ENCODE assay signal across 25 cellular contexts in the genomic region with DNA sequence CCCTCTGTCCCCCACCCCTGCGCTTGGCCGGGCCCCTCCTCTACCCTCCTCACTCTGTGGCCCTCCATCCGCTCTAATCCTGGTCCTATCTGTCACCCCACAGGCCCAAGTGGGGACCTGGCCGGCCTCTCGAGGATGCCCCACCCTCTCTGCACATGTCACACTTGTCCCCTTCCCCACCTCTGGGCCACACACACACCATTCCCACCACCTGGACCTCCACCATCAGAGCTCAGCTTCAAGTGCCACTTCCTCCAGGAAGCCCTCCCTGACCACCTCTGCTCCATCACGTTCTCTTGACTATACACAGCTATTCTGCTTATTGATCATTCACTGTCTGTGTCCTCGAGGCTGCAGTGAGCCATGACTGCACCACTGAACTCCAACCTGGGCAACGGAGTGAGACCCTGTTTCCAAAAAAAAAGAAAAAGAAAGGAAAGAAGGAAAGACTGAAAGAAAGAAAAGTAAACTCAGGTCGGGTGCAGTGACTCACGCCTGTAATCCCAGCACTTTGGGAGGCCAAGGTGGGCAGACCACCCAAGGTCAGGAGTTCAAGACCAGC. TPM values are rescaled to one million over a fixed set of nuclear protein-coding genes. Genes with fewer than 3 reads are reported as not detected.
A peak's percentile ranks its signal among the peaks of the same experiment; 100 is the strongest.
DNase-seq lines count a peak whose midpoint lies in the region; ATAC-seq and TF ChIP-seq lines count a peak whose summit lies in the region.
"Had no signal": no experiment of that assay in that cellular context is flagged by ENCODE, and none has a peak within 500 bp of the region (broad histone marks: within the 10 kb centered on the region; RNA-seq: fewer than 3 reads in every experiment).

No MANE protein-coding gene starts in this region.

- H3K9me2 ChIP-seq in neural cell (ENCODE audit: insufficient read depth, low read length), result no peaks in the 10 kb centered on the region

- intact Hi-C loops in activated CD8-positive, alpha-beta T cell treated with anti-CD3 and anti-CD28 coated beads for 36 hours (cut with micrococcal nuclease), result no loop called here
- intact Hi-C loops in tibial artery (cut with DNase I; ENCODE audit: low total_unique reads), result no loop called here

- POLR2A ChIA-PET in activated CD8-positive, alpha-beta T cell treated with anti-CD3 and anti-CD28 coated beads, Interleukin-2, amount 10 ng/mL, durations not matched to agents 7 days and 5 days (lab: Charles Lee), result no interaction called here
- POLR2A ChIA-PET in activated CD8-positive, alpha-beta T cell treated with anti-CD3 and anti-CD28 coated beads for 36 hours (lab: Charles Lee), result no interaction called here

- no peak overlapping the region for H2AFZ ChIP-seq in neural cell (ENCODE audit: low read depth, low read length)

- H3K36me3 ChIP-seq in neural cell (ENCODE audit: insufficient read depth, low read length) (peaks cover 6% of the 10 kb centered on the region), tibial artery (peaks cover 21 to 30% (median 25%) of the 10 kb centered on the region in 3 donors)
- H3K36me3 ChIP-seq: uterus had no signal

- H3K4me1 ChIP-seq in tibial artery, result peaks cover 14 to 89% (median 70%) of the 10 kb centered on the region in 4 donors

- ATAC-seq in activated CD8-positive, alpha-beta T cell treated with anti-CD3 and anti-CD28 coated beads, Interleukin-2, amount 10 ng/mL, durations not matched to agents 7 days and 5 days, result no peak
- ATAC-seq in activated CD8-positive, alpha-beta T cell treated with anti-CD3 and anti-CD28 coated beads for 36 hours, result no peak
- no peak for ATAC-seq in HG03095 (IDR thresholded peaks at IDR 0.05; ENCODE audit: unreplicated experiment)
- ATAC-seq: left lobe of liver had no signal

- no peak for DNase-seq in activated CD8-positive, alpha-beta T cell treated with anti-CD3 and anti-CD28 coated beads, Interleukin-2, amount 10 ng/mL, durations not matched to agents 7 days and 5 days
- no peak for DNase-seq in activated CD8-positive, alpha-beta T cell treated with anti-CD3 and anti-CD28 coated beads for 36 hours
- DNase-seq in tibial artery (no peak), mucosa of gallbladder (ENCODE audit: low spot score) (no peak), NCI-H345 (lab: John Stamatoyannopoulos, UW) (no peak)
- DNase-seq: activated CD4-positive, alpha-beta T cell treated with anti-CD3 and anti-CD28 coated beads, Interleukin-2, amount 50 U/mL, for 4 hours; activated CD8-positive, alpha-beta memory T cell treated with anti-CD3 and anti-CD28 coated beads, Interleukin-2, amount 50 U/mL, for 48 hours; activated naive CD4-positive, alpha-beta T cell treated with anti-CD3 and anti-CD28 coated beads, Interleukin-2, amount 50 U/mL, for 16 hours; AML-193; DMS 273 treated with DMSO at 0.1 percent for 48 hours; effector CD4-positive, alpha-beta T cell; HFFc6; mesendoderm; NCI-H146; NCI-H2107; NCI-H82; occipital lobe; stimulated activated naive CD4-positive, alpha-beta T cell; uterus had no signal

- H3K79me2 ChIP-seq in neural cell (replicated peaks; ENCODE audit: insufficient read depth, low read length), result peaks cover 86% of the 10 kb centered on the region

- no peak overlapping the region for H3K4me2 ChIP-seq in neural cell (ENCODE audit: low read length)

- no peaks in the 10 kb centered on the region for H4K20me1 ChIP-seq in neural cell (ENCODE audit: insufficient read depth)

- peak overlapping the region; percentile 95 for H3K27ac ChIP-seq in neural cell (ENCODE audit: low read length)
- peak overlapping the region; percentile 27 to 47 for H3K27ac ChIP-seq in tibial artery

- peak overlapping the region; percentile 2 for H3K9ac ChIP-seq in neural cell (ENCODE audit: low read length)

- H3K4me3 ChIP-seq in neural cell (ENCODE audit: low read length), result no peak overlapping the region
- H3K4me3 ChIP-seq in tibial artery, result no peak overlapping the region
- H3K4me3 ChIP-seq: skin epidermis had no signal

- H3K27ac Mint-ChIP-seq in activated CD8-positive, alpha-beta T cell treated with anti-CD3 and anti-CD28 coated beads, Interleukin-2, amount 10 ng/mL, durations not matched to agents 7 days and 5 days, result peak overlapping the region; percentile 3
- H3K27ac Mint-ChIP-seq in activated CD8-positive, alpha-beta T cell treated with anti-CD3 and anti-CD28 coated beads for 36 hours, result no peak overlapping the region
- H3K27ac Mint-ChIP-seq in brain, result peak overlapping the region in 4 of 5 experiments; percentile 40 to 97 (median 69)
- H3K27ac Mint-ChIP-seq: HFFc6, WTC11 had no signal

- H3K4me1 Mint-ChIP-seq in activated CD8-positive, alpha-beta T cell treated with anti-CD3 and anti-CD28 coated beads, Interleukin-2, amount 10 ng/mL, durations not matched to agents 7 days and 5 days (ENCODE audit: low read depth), result peaks cover 16% of the 10 kb centered on the region
- H3K4me1 Mint-ChIP-seq in activated CD8-positive, alpha-beta T cell treated with anti-CD3 and anti-CD28 coated beads for 36 hours (ENCODE audit: low read depth), result peaks cover 25% of the 10 kb centered on the region
- H3K4me1 Mint-ChIP-seq in brain, result peaks cover 51% of the 10 kb centered on the region

- no peaks in the 10 kb centered on the region for H3K27me3 Mint-ChIP-seq in activated CD8-positive, alpha-beta T cell treated with anti-CD3 and anti-CD28 coated beads, Interleukin-2, amount 10 ng/mL, durations not matched to agents 7 days and 5 days (ENCODE audit: low read depth)
- H3K27me3 Mint-ChIP-seq in activated CD8-positive, alpha-beta T cell treated with anti-CD3 and anti-CD28 coated beads for 36 hours, result no peaks in the 10 kb centered on the region
- no peaks in the 10 kb centered on the region for H3K27me3 Mint-ChIP-seq in brain

- TF ChIP-seq RAD21 in neural cell (conservative IDR thresholded peaks at IDR 0.05), result no peak

- H3K4me3 Mint-ChIP-seq in activated CD8-positive, alpha-beta T cell treated with anti-CD3 and anti-CD28 coated beads, Interleukin-2, amount 10 ng/mL, durations not matched to agents 7 days and 5 days, result no peak overlapping the region
- H3K4me3 Mint-ChIP-seq in activated CD8-positive, alpha-beta T cell treated with anti-CD3 and anti-CD28 coated beads for 36 hours, result no peak overlapping the region
- H3K4me3 Mint-ChIP-seq in brain, result peak overlapping the region in 3 of 5 experiments; percentile 24 to 69 (median 68)
- H3K4me3 Mint-ChIP-seq: HFFc6, WTC11 had no signal

- no peaks in the 10 kb centered on the region for H3F3A ChIP-seq in neural cell (ENCODE audit: insufficient read depth, low read length, poor library complexity, severe bottlenecking)

- H3K27me3 ChIP-seq in neural cell (ENCODE audit: insufficient read depth, low read depth, low read length), result no peaks in the 10 kb centered on the region
- no peaks in the 10 kb centered on the region for H3K27me3 ChIP-seq in tibial artery
- H3K27me3 ChIP-seq: uterus had no signal

- no peak for TF ChIP-seq EP300 in neural cell (conservative IDR thresholded peaks at IDR 0.05; ENCODE audit: poor library complexity, severe bottlenecking)

- H3K9me3 ChIP-seq in neural cell (ENCODE audit: low read length), result no peaks in the 10 kb centered on the region
- H3K9me3 ChIP-seq in tibial artery, result no peaks in the 10 kb centered on the region
- H3K9me3 ChIP-seq: uterus had no signal

- H3K9me3 Mint-ChIP-seq in activated CD8-positive, alpha-beta T cell treated with anti-CD3 and anti-CD28 coated beads, Interleukin-2, amount 10 ng/mL, durations not matched to agents 7 days and 5 days (ENCODE audit: insufficient read depth), result no peaks in the 10 kb centered on the region
- no peaks in the 10 kb centered on the region for H3K9me3 Mint-ChIP-seq in activated CD8-positive, alpha-beta T cell treated with anti-CD3 and anti-CD28 coated beads for 36 hours
- H3K9me3 Mint-ChIP-seq in brain, result no peaks in the 10 kb centered on the region
- H3K9me3 Mint-ChIP-seq: HFFc6, WTC11 had no signal

- CTCF ChIA-PET in activated CD8-positive, alpha-beta T cell treated with anti-CD3 and anti-CD28 coated beads, Interleukin-2, amount 10 ng/mL, durations not matched to agents 7 days and 5 days (lab: Charles Lee), result no interaction called here
- CTCF ChIA-PET in activated CD8-positive, alpha-beta T cell treated with anti-CD3 and anti-CD28 coated beads for 36 hours (lab: Charles Lee), result interaction anchor here (3.5 kb wide), 1 partner anchor 16 kb away, joined by 10 read pairs; no protein-coding TSS in a partner anchor

- peaks cover 10% of the 10 kb centered on the region for H3K36me3 Mint-ChIP-seq in activated CD8-positive, alpha-beta T cell treated with anti-CD3 and anti-CD28 coated beads, Interleukin-2, amount 10 ng/mL, durations not matched to agents 7 days and 5 days (ENCODE audit: low read depth)
- H3K36me3 Mint-ChIP-seq in activated CD8-positive, alpha-beta T cell treated with anti-CD3 and anti-CD28 coated beads for 36 hours (ENCODE audit: low read depth), result peaks cover 7% of the 10 kb centered on the region
- peaks cover 48% of the 10 kb centered on the region for H3K36me3 Mint-ChIP-seq in brain
- H3K36me3 Mint-ChIP-seq: WTC11 had no signal

- TF ChIP-seq CTCF in activated CD8-positive, alpha-beta T cell treated with anti-CD3 and anti-CD28 coated beads for 36 hours (IDR thresholded peaks at IDR 0.05), result no peak
- TF ChIP-seq CTCF in brain (conservative IDR thresholded peaks at IDR 0.05) (no peak), neural cell (IDR thresholded peaks at IDR 0.05; ENCODE audit: poor library complexity, severe bottlenecking) (no peak), tibial artery (IDR thresholded peaks at IDR 0.05) (no peak)

TF ChIP-seq in neural cell, 6 proteins besides CTCF, POLR2A, EP300 and RAD21 (continues in another document):
- TF ChIP-seq TAF1 (IDR thresholded peaks at IDR 0.05; ENCODE audit: low read depth), result no peak

RNA-seq across cellular contexts. Expression of a gene that starts 42.3 kb away (rescaled TPM):
- 10 to 100 TPM; 46.1 to 52.1 TPM for total RNA-seq in activated CD8-positive, alpha-beta T cell treated with anti-CD3 and anti-CD28 coated beads, Interleukin-2, amount 10 ng/mL, durations not matched to agents 7 days and 5 days
- 10 to 100 TPM; 43.8 to 44.2 TPM for total RNA-seq in activated CD8-positive, alpha-beta T cell treated with anti-CD3 and anti-CD28 coated beads for 36 hours
- polyA plus RNA-seq in brain (ENCODE audit: insufficient read depth, low read depth, low replicate concordance), result 36.8 TPM
- 23.6 and 28.6 TPM in 2 replicates for polyA plus RNA-seq in neural cell
- polyA minus RNA-seq in neural cell, result 109 and 158 TPM in 2 replicates
- 171 TPM for total RNA-seq in mucosa of gallbladder

Comparison
In these comparisons a context has a peak if more than half of its experiments do, and no peak if none do; other contexts are left out.
1. H3K4me3 Mint-ChIP-seq: peak in brain (3 of 5); none in activated CD8-positive, alpha-beta T cell treated with anti-CD3 and anti-CD28 coated beads, Interleukin-2, amount 10 ng/mL, durations not matched to agents 7 days and 5 days (single experiment) and activated CD8-positive, alpha-beta T cell treated with anti-CD3 and anti-CD28 coated beads for 36 hours (single experiment).